14 cellular contexts compared by ENCODE assay signal in genomic region chr2:66041902-66042657, GRCh38.
DNase-seq lines count a peak whose midpoint lies in the region; ATAC-seq, FAIRE-seq and TF ChIP-seq lines count a peak whose summit lies in the region.
"Had no signal": no experiment of that assay in that cellular context is flagged by ENCODE, and none has a peak within 500 bp of the region (broad histone marks: within the 10 kb centered on the region; RNA-seq: fewer than 3 reads in every experiment).

No MANE protein-coding gene starts in this region.

- WGBS in mammary epithelial cell (ENCODE audit: low coverage, missing lambda C conversion rate), result 40% methylated on average over 6 of the region's 7 CpGs

- H3K9ac ChIP-seq in mammary epithelial cell (ENCODE audit: insufficient read depth, low read length), result no peak overlapping the region
- H3K9ac ChIP-seq: BLaER1 treated with 17β-estradiol and CSF1 and Interleukin-3, amounts not matched to agents 10 nM and 100 nM had no signal

- no peaks in the 10 kb centered on the region for H3K4me1 ChIP-seq in mammary epithelial cell (ENCODE audit: insufficient read depth, low read length)
- H3K4me1 ChIP-seq: BLaER1 treated with 17β-estradiol and CSF1 and Interleukin-3, amounts not matched to agents 10 nM and 100 nM had no signal

- H3K36me3 ChIP-seq in mammary epithelial cell (ENCODE audit: insufficient read depth, low read length), result no peaks in the 10 kb centered on the region
- H3K36me3 ChIP-seq: BLaER1 treated with 17β-estradiol and CSF1 and Interleukin-3, amounts not matched to agents 10 nM and 100 nM had no signal

- ATAC-seq in GM18502 (IDR thresholded peaks at IDR 0.05; ENCODE audit: poor library complexity, unreplicated experiment) (peak; percentile 55), GM19351 (IDR thresholded peaks at IDR 0.05; ENCODE audit: unreplicated experiment) (peak; percentile 76)
- ATAC-seq: CD8-positive, alpha-beta T cell had no signal

- no peaks in the 10 kb centered on the region for H3K79me2 ChIP-seq in mammary epithelial cell (ENCODE audit: insufficient read depth, low read length)

- no peak overlapping the region for H3K4me3 ChIP-seq in mammary epithelial cell (replicated peaks in 1 of 3; ENCODE audit: insufficient read depth in 1 of 3, low read depth in 2 of 3, low read length in 3 of 3)
- H3K4me3 ChIP-seq: BLaER1 treated with 17β-estradiol and CSF1 and Interleukin-3, amounts not matched to agents 10 nM and 100 nM had no signal

- H3K4me2 ChIP-seq in mammary epithelial cell (ENCODE audit: insufficient read depth, low read depth, low read length), result no peak overlapping the region
- H3K4me2 ChIP-seq: BLaER1 treated with 17β-estradiol and CSF1 and Interleukin-3, amounts not matched to agents 10 nM and 100 nM had no signal

- CTCF ChIA-PET in mammary epithelial cell (lab: Charles Lee; ENCODE audit: low non-redundant PET), result no interaction called here

- peaks cover 23% of the 10 kb centered on the region for H3K4me1 Mint-ChIP-seq in type B pancreatic cell (ENCODE audit: unreplicated experiment)
- H3K4me1 Mint-ChIP-seq: B cell had no signal

- H3K27ac Mint-ChIP-seq in type B pancreatic cell, result peak overlapping the region; percentile 74
- H3K27ac Mint-ChIP-seq: B cell; CD8-positive, alpha-beta T cell; H9 had no signal

- H3K36me3 Mint-ChIP-seq in type B pancreatic cell, result no peaks in the 10 kb centered on the region
- H3K36me3 Mint-ChIP-seq: CD8-positive, alpha-beta T cell had no signal

- H3K9me3 ChIP-seq in mammary epithelial cell (replicated peaks; ENCODE audit: insufficient read depth, low read length), result no peaks in the 10 kb centered on the region
- H3K9me3 ChIP-seq: BLaER1 treated with 17β-estradiol and CSF1 and Interleukin-3, amounts not matched to agents 10 nM and 100 nM had no signal

- no peaks in the 10 kb centered on the region for H4K20me1 ChIP-seq in mammary epithelial cell (ENCODE audit: insufficient read depth, low read length)
- H4K20me1 ChIP-seq: BLaER1 treated with 17β-estradiol and CSF1 and Interleukin-3, amounts not matched to agents 10 nM and 100 nM had no signal

- dilution Hi-C loops in mammary epithelial cell (cut with HindIII; ENCODE audit: low sequenced_read_pairs), result no loop called here

- H3K27me3 ChIP-seq in mammary epithelial cell (ENCODE audit: insufficient read depth, low read length), result no peaks in the 10 kb centered on the region
- H3K27me3 ChIP-seq: BLaER1 treated with 17β-estradiol and CSF1 and Interleukin-3, amounts not matched to agents 10 nM and 100 nM had no signal

- in situ Hi-C loops in mammary epithelial cell (cut with MboI; ENCODE audit: low sequenced_read_pairs in 2 of 2), result no loop called here

- H3K9me3 Mint-ChIP-seq in type B pancreatic cell, result peaks cover 10% of the 10 kb centered on the region
- H3K9me3 Mint-ChIP-seq: H9 had no signal

- H3K27me3 Mint-ChIP-seq in type B pancreatic cell, result no peaks in the 10 kb centered on the region
- H3K27me3 Mint-ChIP-seq: B cell had no signal

- DNase-seq in mammary epithelial cell (peak; percentile 20), type B pancreatic cell (ENCODE audit: extremely low spot score, unreplicated experiment) (no peak), RCC 7860 (ENCODE audit: low spot score) (no peak)
- DNase-seq in stimulated activated CD8-positive, alpha-beta memory T cell treated with anti-CD3 and anti-CD28 coated beads, Interleukin-4, amount 100 ng/mL, for 48 hours, result no peak
- DNase-seq: Calu3; CD8-positive, alpha-beta T cell; DMS79 treated with DMSO at 0.1 percent for 48 hours; GF-D8; GOT3; H9 had no signal

- H3K4me3 Mint-ChIP-seq in type B pancreatic cell, result peak overlapping the region; percentile 70
- H3K4me3 Mint-ChIP-seq: B cell; CD8-positive, alpha-beta T cell; H9 had no signal

- no TSS peak for BruUV-seq in mammary epithelial cell (replicated peaks; lab: Mats Ljungman, UMichigan)

- TF ChIP-seq CTCF in mammary epithelial cell (conservative IDR thresholded peaks at IDR 0.05 in 1 of 2, IDR thresholded peaks at IDR 0.05 in 1 of 2; ENCODE audit: extremely low read depth in 1 of 2, insufficient read depth in 1 of 2, low read depth in 1 of 2, low read length in 2 of 2) (no peak), type B pancreatic cell (conservative IDR thresholded peaks at IDR 0.05) (no peak)

- no peak for FAIRE-seq in RCC 7860 (lab: Jason Lieb, UNC)

- H2AFZ ChIP-seq in mammary epithelial cell (ENCODE audit: low read depth, low read length), result no peak overlapping the region

- intact Hi-C loops in mammary epithelial cell (cut with micrococcal nuclease), result no loop called here

- H3K27ac ChIP-seq in mammary epithelial cell (ENCODE audit: insufficient read depth, low read depth, low read length), result no peak overlapping the region
- H3K27ac ChIP-seq: BLaER1 treated with 17β-estradiol and CSF1 and Interleukin-3, amounts not matched to agents 10 nM and 100 nM had no signal
